ENCODE assay signal across 14 cellular contexts in genomic region chrX:45845142-45845541, GRCh38.
"Had no signal": no experiment of that assay in that cellular context is flagged by ENCODE, and none has a peak within 500 bp of the region (broad histone marks: within the 10 kb centered on the region; RNA-seq: fewer than 3 reads in every experiment).

No MANE protein-coding gene starts in this region.

- H3K9me3 ChIP-seq: gastroesophageal sphincter, lower lobe of right lung, thoracic aorta, upper lobe of right lung had no signal

- FAIRE-seq: islet of Langerhans had no signal

- H3K4me3 Mint-ChIP-seq: endodermal cell, mesothelial cell of epicardium, nephron progenitor cell had no signal

- H3K4me1 ChIP-seq: lower lobe of right lung, upper lobe of right lung had no signal

- ATAC-seq: gastroesophageal sphincter, left colon, lower lobe of right lung, upper lobe of right lung had no signal

- H3K27me3 ChIP-seq: gastroesophageal sphincter, upper lobe of right lung had no signal

- H3K4me3 ChIP-seq: cardiac muscle cell, gastroesophageal sphincter, lower lobe of right lung, thoracic aorta, upper lobe of right lung had no signal

- H3K27ac Mint-ChIP-seq: endodermal cell, mesothelial cell of epicardium, nephron progenitor cell had no signal

- DNase-seq: activated gamma-delta T cell treated with Interleukin-2 at 50 U/mL for 16 hours; endodermal cell; erythroblast; left colon; lower lobe of right lung; nephron progenitor cell; occipital lobe; stimulated activated CD4-positive, alpha-beta T cell treated with anti-CD3 and anti-CD28 coated beads, Interleukin-4, amount 100 ng/mL, for 1 hour; upper lobe of right lung had no signal

- H3K27ac ChIP-seq: cardiac muscle cell, gastroesophageal sphincter, lower lobe of right lung, thoracic aorta, upper lobe of right lung had no signal

- H3K36me3 ChIP-seq: cardiac muscle cell, gastroesophageal sphincter, lower lobe of right lung, thoracic aorta, upper lobe of right lung had no signal
